ENCODE assay signal across 8 cellular contexts in the genomic region with DNA sequence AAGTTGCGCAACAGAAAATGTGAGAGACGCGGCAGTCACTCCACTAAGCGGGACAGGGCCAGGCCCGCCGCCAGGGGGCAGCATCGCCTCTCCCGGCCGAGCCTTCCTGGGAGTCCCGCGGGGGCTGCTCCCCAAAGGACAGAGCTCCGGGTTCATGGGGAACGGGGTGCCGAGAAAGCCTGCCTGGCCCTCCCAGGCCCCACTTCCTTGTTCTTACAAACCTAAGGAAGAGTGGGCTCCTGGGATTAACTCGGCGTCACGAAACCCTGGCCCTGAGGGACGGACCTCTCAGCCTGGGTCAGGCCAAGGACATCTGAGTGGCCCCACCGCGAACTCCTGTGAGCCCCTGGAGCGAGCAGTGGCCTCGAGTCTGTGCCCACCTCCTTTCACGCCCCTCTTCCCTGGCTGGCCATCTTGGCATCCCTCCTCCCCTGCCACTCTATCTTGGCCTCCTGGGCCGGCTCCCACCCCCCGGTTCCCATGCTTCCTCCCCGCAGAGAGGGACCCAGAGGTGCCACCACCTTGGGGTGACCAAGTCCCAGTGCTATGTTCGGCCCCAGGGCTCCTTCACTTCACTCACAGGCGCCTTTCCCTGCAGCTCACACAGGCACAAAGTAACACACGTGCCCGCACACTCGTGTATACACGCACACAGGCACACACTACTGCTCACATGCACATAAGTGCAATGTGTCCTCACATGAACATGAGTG.
A peak's percentile ranks its signal among the peaks of the same experiment; 100 is the strongest.
DNase-seq lines count a peak whose midpoint lies in the region; ATAC-seq lines count a peak whose summit lies in the region.

No MANE protein-coding gene starts in this region.

- H3K27ac Mint-ChIP-seq in effector memory CD8-positive, alpha-beta T cell = peak overlapping the region in 1 of 2 donors; percentile 15

- ATAC-seq in effector memory CD8-positive, alpha-beta T cell (replicated peaks) = peak; percentile 59

- peaks cover 33 to 64% of the 10 kb centered on the region in 2 donors for H3K27me3 Mint-ChIP-seq in effector memory CD8-positive, alpha-beta T cell

- H3K9me3 Mint-ChIP-seq in effector memory CD8-positive, alpha-beta T cell = no peaks in the 10 kb centered on the region

- H3K4me1 Mint-ChIP-seq in effector memory CD8-positive, alpha-beta T cell (ENCODE audit: low read depth in 2 of 2) = peaks cover 3 to 7% of the 10 kb centered on the region in 2 donors

- DNase-seq in NCI-H524 (lab: John Stamatoyannopoulos, UW) (peak; percentile 9 to 62), NCI-H524 treated with DMSO at 0.1 percent for 48 hours (lab: John Stamatoyannopoulos, UW) (no peak), NCI-H69 (lab: John Stamatoyannopoulos, UW) (peak; percentile 67), midbrain (lab: John Stamatoyannopoulos, UW) (peak; percentile 47), NCI-H146 treated with DMSO at 0.1 percent for 48 hours (lab: John Stamatoyannopoulos, UW; ENCODE audit: unreplicated experiment) (no peak)
- peak; percentile 16 to 59 for DNase-seq in activated CD8-positive, alpha-beta memory T cell treated with anti-CD3 and anti-CD28 coated beads for 1 hour (ENCODE audit: extremely low read depth in 1 of 2, low read depth in 1 of 2)
- peak; percentile 57 to 59 (median 58) for DNase-seq in effector memory CD8-positive, alpha-beta T cell
- DNase-seq in stimulated activated CD8-positive, alpha-beta memory T cell treated with anti-CD3 and anti-CD28 coated beads, Interleukin-4, amount 100 ng/mL, for 1 hour (ENCODE audit: low read depth in 2 of 2, low spot score in 1 of 2) = peak; percentile 35 to 44

- H3K4me3 Mint-ChIP-seq in effector memory CD8-positive, alpha-beta T cell = no peak overlapping the region

- no peaks in the 10 kb centered on the region for H3K36me3 Mint-ChIP-seq in effector memory CD8-positive, alpha-beta T cell (ENCODE audit: insufficient read depth)

Comparison
In these comparisons a context has a peak if more than half of its experiments do, and no peak if none do; other contexts are left out.
1. DNase-seq: peak in NCI-H524 (2 of 2), NCI-H69 (single experiment), activated CD8-positive, alpha-beta memory T cell treated with anti-CD3 and anti-CD28 coated beads for 1 hour (2 of 2), effector memory CD8-positive, alpha-beta T cell (3 of 3), midbrain (single experiment) and stimulated activated CD8-positive, alpha-beta memory T cell treated with anti-CD3 and anti-CD28 coated beads, Interleukin-4, amount 100 ng/mL, for 1 hour (2 of 2); none in NCI-H524 treated with DMSO at 0.1 percent for 48 hours (single experiment) and NCI-H146 treated with DMSO at 0.1 percent for 48 hours (single experiment).